9 cellular contexts compared by ENCODE assay signal in genomic region chr4:114600066-114600552, GRCh38. TPM values are rescaled to one million over a fixed set of nuclear protein-coding genes. Genes with fewer than 3 reads are reported as not detected.
DNase-seq lines count a peak whose midpoint lies in the region; ATAC-seq and TF ChIP-seq lines count a peak whose summit lies in the region.
"Had no signal": no experiment of that assay in that cellular context is flagged by ENCODE, and none has a peak within 500 bp of the region (broad histone marks: within the 10 kb centered on the region; RNA-seq: fewer than 3 reads in every experiment).

No MANE protein-coding gene starts in this region.

- no peak for DNase-seq in activated CD8-positive, alpha-beta memory T cell treated with anti-CD3 and anti-CD28 coated beads, Interleukin-2, amount 10 ng/mL, durations not matched to agents 7 days and 5 days
- DNase-seq in activated CD8-positive, alpha-beta memory T cell treated with anti-CD3 and anti-CD28 coated beads, Interleukin-2, amount 50 U/mL, for 4 hours: no peak
- DNase-seq in activated B cell treated with CpG ODN at 0.5 μM for 24 hours (no peak), thoracic aorta (ENCODE audit: low spot score) (no peak), T-helper 9 cell (no peak), NCI-H2029 treated with DMSO at 0.1 percent for 48 hours (lab: John Stamatoyannopoulos, UW) (no peak)

- POLR2A ChIA-PET in activated B cell treated with CpG ODN at 0.5 μM for 24 hours (lab: Charles Lee): no interaction called here

- H3K27ac ChIP-seq in layer of hippocampus (ENCODE audit: low read depth, low read length): peak overlapping the region; percentile 93
- H3K27ac ChIP-seq in thoracic aorta: no peak overlapping the region
- H3K27ac ChIP-seq: C4-2B had no signal

- ATAC-seq in activated CD8-positive, alpha-beta memory T cell treated with anti-CD3 and anti-CD28 coated beads, Interleukin-2, amount 10 ng/mL, durations not matched to agents 7 days and 5 days: no peak
- no peak for ATAC-seq in activated B cell treated with CpG ODN at 0.5 μM for 24 hours (ENCODE audit: low read depth)
- ATAC-seq in thoracic aorta (ENCODE audit: insufficient number of reproducible peaks, low FRiP score, low read depth): no peak
- ATAC-seq in GM21576 (IDR thresholded peaks at IDR 0.05; ENCODE audit: unreplicated experiment): no peak

- CTCF ChIA-PET in activated CD8-positive, alpha-beta memory T cell treated with anti-CD3 and anti-CD28 coated beads, Interleukin-2, amount 10 ng/mL, durations not matched to agents 7 days and 5 days (lab: Charles Lee): no interaction called here
- CTCF ChIA-PET in activated B cell treated with CpG ODN at 0.5 μM for 24 hours (lab: Charles Lee): no interaction called here

- intact Hi-C loops in activated B cell treated with CpG ODN at 0.5 μM for 24 hours (cut with micrococcal nuclease): no loop called here

- peak overlapping the region; percentile 25 for H3K4me3 Mint-ChIP-seq in activated CD8-positive, alpha-beta memory T cell treated with anti-CD3 and anti-CD28 coated beads, Interleukin-2, amount 10 ng/mL, durations not matched to agents 7 days and 5 days
- peak overlapping the region; percentile 97 for H3K4me3 Mint-ChIP-seq in activated B cell treated with CpG ODN at 0.5 μM for 24 hours

- no peak for TF ChIP-seq CTCF in activated B cell treated with CpG ODN at 0.5 μM for 24 hours (IDR thresholded peaks at IDR 0.05)
- TF ChIP-seq CTCF in thoracic aorta (IDR thresholded peaks at IDR 0.05): no peak

- peak overlapping the region; percentile 73 for H3K4me3 ChIP-seq in thoracic aorta

- peaks cover 36% of the 10 kb centered on the region for H3K27me3 Mint-ChIP-seq in activated CD8-positive, alpha-beta memory T cell treated with anti-CD3 and anti-CD28 coated beads, Interleukin-2, amount 10 ng/mL, durations not matched to agents 7 days and 5 days
- no peaks in the 10 kb centered on the region for H3K27me3 Mint-ChIP-seq in activated B cell treated with CpG ODN at 0.5 μM for 24 hours

- no peaks in the 10 kb centered on the region for H3K36me3 ChIP-seq in thoracic aorta

- H3K36me3 Mint-ChIP-seq in activated CD8-positive, alpha-beta memory T cell treated with anti-CD3 and anti-CD28 coated beads, Interleukin-2, amount 10 ng/mL, durations not matched to agents 7 days and 5 days: no peaks in the 10 kb centered on the region
- peaks cover 7% of the 10 kb centered on the region for H3K36me3 Mint-ChIP-seq in activated B cell treated with CpG ODN at 0.5 μM for 24 hours (ENCODE audit: low read depth)

- H3K4me1 ChIP-seq in thoracic aorta (ENCODE audit: control insufficient read depth in 1 of 2, low read depth in 2 of 2): peaks cover 5 to 7% of the 10 kb centered on the region in 2 donors

- H3K9me3 ChIP-seq in thoracic aorta: no peaks in the 10 kb centered on the region

- no peaks in the 10 kb centered on the region for H3K9me3 Mint-ChIP-seq in activated CD8-positive, alpha-beta memory T cell treated with anti-CD3 and anti-CD28 coated beads, Interleukin-2, amount 10 ng/mL, durations not matched to agents 7 days and 5 days (ENCODE audit: low read depth)
- H3K9me3 Mint-ChIP-seq in activated B cell treated with CpG ODN at 0.5 μM for 24 hours: no peaks in the 10 kb centered on the region

- peaks cover 9% of the 10 kb centered on the region for H3K4me1 Mint-ChIP-seq in activated CD8-positive, alpha-beta memory T cell treated with anti-CD3 and anti-CD28 coated beads, Interleukin-2, amount 10 ng/mL, durations not matched to agents 7 days and 5 days
- peaks cover 27% of the 10 kb centered on the region for H3K4me1 Mint-ChIP-seq in activated B cell treated with CpG ODN at 0.5 μM for 24 hours

- no peak overlapping the region for H3K27ac Mint-ChIP-seq in activated CD8-positive, alpha-beta memory T cell treated with anti-CD3 and anti-CD28 coated beads, Interleukin-2, amount 10 ng/mL, durations not matched to agents 7 days and 5 days
- peak overlapping the region; percentile 90 for H3K27ac Mint-ChIP-seq in activated B cell treated with CpG ODN at 0.5 μM for 24 hours

- H3K27me3 ChIP-seq in layer of hippocampus (ENCODE audit: control insufficient read depth, insufficient read depth, low read length) (peaks cover 6% of the 10 kb centered on the region), thoracic aorta (replicated peaks; ENCODE audit: insufficient read depth) (no peaks in the 10 kb centered on the region)

RNA-seq across cellular contexts. Expression of gene UGT8, which starts 1.5 kb away (rescaled TPM):
- total RNA-seq in activated CD8-positive, alpha-beta memory T cell treated with anti-CD3 and anti-CD28 coated beads, Interleukin-2, amount 10 ng/mL, durations not matched to agents 7 days and 5 days: under 1 TPM; 0.29 to 0.63 TPM
- total RNA-seq in activated B cell treated with CpG ODN at 0.5 μM for 24 hours (12.9 and 20.0 TPM in 2 replicates), thoracic aorta (1 to 10 TPM in 1 of 2 donors, under 1 TPM in 1; 0.14 to 2.3 TPM)
